ENCODE assay signal across 22 cellular contexts in genomic region chr19:57075125-57075524, GRCh38. TPM values are rescaled to one million over a fixed set of nuclear protein-coding genes. Genes with fewer than 3 reads are reported as not detected.
"Had no signal": no experiment of that assay in that cellular context is flagged by ENCODE, and none has a peak within 500 bp of the region (broad histone marks: within the 10 kb centered on the region; RNA-seq: fewer than 3 reads in every experiment).

No MANE protein-coding gene starts in this region.

- DNase-seq: IMR-90, Karpas-422, KG1, MV-4-11, NCI-H1048, NCI-H1105, NCI-H1436 treated with DMSO at 0.1 percent for 48 hours, NCI-H1694, NCI-H187 treated with DMSO at 0.1 percent for 48 hours, NCI-H2029 treated with DMSO at 0.1 percent for 48 hours, NCI-H2171 treated with DMSO at 0.1 percent for 48 hours, NCI-H345, NCI-H524, NCI-H526 treated with DMSO at 0.1 percent for 48 hours, NCI-H748 treated with DMSO at 0.1 percent for 48 hours, SHP77 treated with DMSO at 0.1 percent for 48 hours, SJCRH30 had no signal

RNA-seq across cellular contexts. Expression of gene USP29, which starts 44.7 kb away (rescaled TPM):
- total RNA-seq: HepG2, HT1080, IMR-90, MCF 10A, NCI-H460, Right ventricle myocardium inferior, SJCRH30 had no signal
